Comparison of ENCODE assay signal across 2 cellular contexts in the genomic region with DNA sequence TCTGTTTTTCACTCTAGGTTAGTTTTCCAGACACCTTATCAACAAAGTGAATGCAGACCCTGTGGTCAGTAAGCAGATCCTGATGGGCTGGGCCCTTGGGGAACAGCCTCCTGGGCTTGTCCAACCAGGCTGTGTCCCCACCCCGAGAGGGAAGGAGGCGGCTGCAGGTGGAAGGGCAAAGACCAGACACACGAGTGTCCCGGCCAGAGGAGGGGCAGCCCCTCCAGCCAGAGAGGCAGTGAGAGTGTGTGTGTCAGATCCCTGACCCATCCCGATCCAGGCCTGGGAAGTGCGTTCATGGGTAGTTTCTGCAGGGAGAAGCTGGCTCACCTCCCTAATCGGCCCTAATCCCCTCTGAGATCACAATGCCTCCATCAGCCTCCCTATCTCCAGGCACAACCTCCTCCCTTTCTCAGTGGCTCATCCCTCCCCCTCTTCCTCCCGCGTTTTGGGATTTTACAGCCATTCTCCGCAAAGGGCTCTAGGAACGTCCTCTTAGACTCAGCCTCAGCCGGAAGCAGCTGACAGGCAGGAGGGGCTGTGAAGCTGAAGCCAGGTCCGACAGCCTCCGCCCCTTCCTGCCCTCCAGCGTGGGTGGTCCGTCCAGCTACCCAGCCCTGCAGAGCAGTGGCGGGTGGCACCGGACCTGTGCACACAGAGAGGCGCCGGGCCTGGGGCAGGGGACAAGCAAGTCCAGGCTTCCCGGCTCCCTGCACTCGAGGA.
TF ChIP-seq lines count a peak whose summit lies in the region.

No MANE protein-coding gene starts in this region.

TF ChIP-seq in IMR-90, 13 proteins besides CTCF, POLR2A, EP300 and RAD21:
- TF ChIP-seq BHLHE40 (IDR thresholded peaks at IDR 0.05; ENCODE audit: low read depth, low read length) = no peak
- no peak for TF ChIP-seq RFX5 (IDR thresholded peaks at IDR 0.05; ENCODE audit: low read depth, low read length)
- no peak for TF ChIP-seq SMC3 (IDR thresholded peaks at IDR 0.05; ENCODE audit: low read depth, low read length)
- TF ChIP-seq MAFK (IDR thresholded peaks at IDR 0.05; ENCODE audit: low read depth, low read length) = no peak
- TF ChIP-seq RCOR1 (IDR thresholded peaks at IDR 0.05; ENCODE audit: insufficient replicate concordance, low read length) = no peak
- no peak for TF ChIP-seq CEBPB (IDR thresholded peaks at IDR 0.05; ENCODE audit: low read depth, low read length)
- TF ChIP-seq, protein P1, sequence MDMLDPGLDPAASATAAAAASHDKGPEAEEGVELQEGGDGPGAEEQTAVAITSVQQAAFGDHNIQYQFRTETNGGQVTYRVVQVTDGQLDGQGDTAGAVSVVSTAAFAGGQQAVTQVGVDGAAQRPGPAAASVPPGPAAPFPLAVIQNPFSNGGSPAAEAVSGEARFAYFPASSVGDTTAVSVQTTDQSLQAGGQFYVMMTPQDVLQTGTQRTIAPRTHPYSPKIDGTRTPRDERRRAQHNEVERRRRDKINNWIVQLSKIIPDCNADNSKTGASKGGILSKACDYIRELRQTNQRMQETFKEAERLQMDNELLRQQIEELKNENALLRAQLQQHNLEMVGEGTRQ (IDR thresholded peaks at IDR 0.05; ENCODE audit: low read depth, low read length) = no peak
- TF ChIP-seq MAZ (IDR thresholded peaks at IDR 0.05; ENCODE audit: borderline replicate concordance, low read depth, low read length) = no peak
- TF ChIP-seq FOS (IDR thresholded peaks at IDR 0.05; ENCODE audit: low read depth, low read length) = no peak

TF ChIP-seq in K562, 482 proteins besides CTCF, POLR2A, EP300 and RAD21 (continues in another document):
- TF ChIP-seq RBM17 (IDR thresholded peaks at IDR 0.05; ENCODE audit: borderline replicate concordance, low read depth, low read length) (no peak), SAP30 (IDR thresholded peaks at IDR 0.05; ENCODE audit: borderline replicate concordance, insufficient read depth, low read depth, low read length, poor library complexity, severe bottlenecking) (no peak), MYBL2 (IDR thresholded peaks at IDR 0.05; ENCODE audit: low read depth) (no peak), MYBL2 (CRISPR knock-in tag; IDR thresholded peaks at IDR 0.05; ENCODE audit: borderline replicate concordance) (no peak), ZNF263 (CRISPR knock-in tag; IDR thresholded peaks at IDR 0.05; ENCODE audit: borderline replicate concordance) (peak; percentile 97), ZNF23 (CRISPR knock-in tag; IDR thresholded peaks at IDR 0.05) (no peak), DACH1 (IDR thresholded peaks at IDR 0.05; ENCODE audit: partially characterized antibody) (peak; percentile 12), TCF3 (CRISPR knock-in tag; IDR thresholded peaks at IDR 0.05) (peak; percentile 23), EGR1 (conservative IDR thresholded peaks at IDR 0.05) (peak; percentile 48; the same call in 1 of the 2 replicates), THRAP3 (IDR thresholded peaks at IDR 0.05; ENCODE audit: borderline replicate concordance) (no peak), ETV5 (CRISPR knock-in tag; IDR thresholded peaks at IDR 0.05; ENCODE audit: low read depth) (peak; percentile 63), ZNF124 (CRISPR knock-in tag; IDR thresholded peaks at IDR 0.05) (0 out of 2 replicates have a peak, but pooled peaks have one; percentile 31), PRMT5 (CRISPR knock-in tag; IDR thresholded peaks at IDR 0.05) (0 out of 2 replicates have a peak, but pooled peaks have one; percentile 22), CTBP1 (IDR thresholded peaks at IDR 0.05; ENCODE audit: borderline replicate concordance) (peak; percentile 25; the same call in 1 of the 2 replicates), TAF7 (tag; IDR thresholded peaks at IDR 0.05) (no peak), NBN (IDR thresholded peaks at IDR 0.05; ENCODE audit: low read depth) (no peak), PHF8 (IDR thresholded peaks at IDR 0.05; ENCODE audit: borderline replicate concordance, low read length) (peak; percentile 29; the same call in 1 of the 2 replicates), KDM5B (IDR thresholded peaks at IDR 0.05; ENCODE audit: insufficient replicate concordance, low read depth, low read length) (peak; percentile 64)
- TF ChIP-seq, protein P2, sequence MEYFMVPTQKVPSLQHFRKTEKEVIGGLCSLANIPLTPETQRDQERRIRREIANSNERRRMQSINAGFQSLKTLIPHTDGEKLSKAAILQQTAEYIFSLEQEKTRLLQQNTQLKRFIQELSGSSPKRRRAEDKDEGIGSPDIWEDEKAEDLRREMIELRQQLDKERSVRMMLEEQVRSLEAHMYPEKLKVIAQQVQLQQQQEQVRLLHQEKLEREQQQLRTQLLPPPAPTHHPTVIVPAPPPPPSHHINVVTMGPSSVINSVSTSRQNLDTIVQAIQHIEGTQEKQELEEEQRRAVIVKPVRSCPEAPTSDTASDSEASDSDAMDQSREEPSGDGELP (CRISPR knock-in tag; IDR thresholded peaks at IDR 0.05; ENCODE audit: borderline replicate concordance) = peak; percentile 94
- TF ChIP-seq, protein P3, sequence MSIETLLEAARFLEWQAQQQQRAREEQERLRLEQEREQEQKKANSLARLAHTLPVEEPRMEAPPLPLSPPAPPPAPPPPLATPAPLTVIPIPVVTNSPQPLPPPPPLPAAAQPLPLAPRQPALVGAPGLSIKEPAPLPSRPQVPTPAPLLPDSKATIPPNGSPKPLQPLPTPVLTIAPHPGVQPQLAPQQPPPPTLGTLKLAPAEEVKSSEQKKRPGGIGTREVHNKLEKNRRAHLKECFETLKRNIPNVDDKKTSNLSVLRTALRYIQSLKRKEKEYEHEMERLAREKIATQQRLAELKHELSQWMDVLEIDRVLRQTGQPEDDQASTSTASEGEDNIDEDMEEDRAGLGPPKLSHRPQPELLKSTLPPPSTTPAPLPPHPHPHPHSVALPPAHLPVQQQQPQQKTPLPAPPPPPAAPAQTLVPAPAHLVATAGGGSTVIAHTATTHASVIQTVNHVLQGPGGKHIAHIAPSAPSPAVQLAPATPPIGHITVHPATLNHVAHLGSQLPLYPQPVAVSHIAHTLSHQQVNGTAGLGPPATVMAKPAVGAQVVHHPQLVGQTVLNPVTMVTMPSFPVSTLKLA (conservative IDR thresholded peaks at IDR 0.05) = no peak
- TF ChIP-seq, protein P4, sequence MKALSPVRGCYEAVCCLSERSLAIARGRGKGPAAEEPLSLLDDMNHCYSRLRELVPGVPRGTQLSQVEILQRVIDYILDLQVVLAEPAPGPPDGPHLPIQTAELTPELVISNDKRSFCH (CRISPR knock-in tag; IDR thresholded peaks at IDR 0.05) = no peak
- TF ChIP-seq, protein P4 (tag; IDR thresholded peaks at IDR 0.05) = peak; percentile 37; the same call in 1 of the 2 replicates
- TF ChIP-seq, protein P5, sequence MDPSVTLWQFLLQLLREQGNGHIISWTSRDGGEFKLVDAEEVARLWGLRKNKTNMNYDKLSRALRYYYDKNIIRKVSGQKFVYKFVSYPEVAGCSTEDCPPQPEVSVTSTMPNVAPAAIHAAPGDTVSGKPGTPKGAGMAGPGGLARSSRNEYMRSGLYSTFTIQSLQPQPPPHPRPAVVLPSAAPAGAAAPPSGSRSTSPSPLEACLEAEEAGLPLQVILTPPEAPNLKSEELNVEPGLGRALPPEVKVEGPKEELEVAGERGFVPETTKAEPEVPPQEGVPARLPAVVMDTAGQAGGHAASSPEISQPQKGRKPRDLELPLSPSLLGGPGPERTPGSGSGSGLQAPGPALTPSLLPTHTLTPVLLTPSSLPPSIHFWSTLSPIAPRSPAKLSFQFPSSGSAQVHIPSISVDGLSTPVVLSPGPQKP (CRISPR knock-in tag; IDR thresholded peaks at IDR 0.05) = peak; percentile 24; the same call in 1 of the 2 replicates
- TF ChIP-seq, protein P6, sequence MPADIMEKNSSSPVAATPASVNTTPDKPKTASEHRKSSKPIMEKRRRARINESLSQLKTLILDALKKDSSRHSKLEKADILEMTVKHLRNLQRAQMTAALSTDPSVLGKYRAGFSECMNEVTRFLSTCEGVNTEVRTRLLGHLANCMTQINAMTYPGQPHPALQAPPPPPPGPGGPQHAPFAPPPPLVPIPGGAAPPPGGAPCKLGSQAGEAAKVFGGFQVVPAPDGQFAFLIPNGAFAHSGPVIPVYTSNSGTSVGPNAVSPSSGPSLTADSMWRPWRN (IDR thresholded peaks at IDR 0.05; ENCODE audit: low read depth) = no peak
- TF ChIP-seq, protein P7, sequence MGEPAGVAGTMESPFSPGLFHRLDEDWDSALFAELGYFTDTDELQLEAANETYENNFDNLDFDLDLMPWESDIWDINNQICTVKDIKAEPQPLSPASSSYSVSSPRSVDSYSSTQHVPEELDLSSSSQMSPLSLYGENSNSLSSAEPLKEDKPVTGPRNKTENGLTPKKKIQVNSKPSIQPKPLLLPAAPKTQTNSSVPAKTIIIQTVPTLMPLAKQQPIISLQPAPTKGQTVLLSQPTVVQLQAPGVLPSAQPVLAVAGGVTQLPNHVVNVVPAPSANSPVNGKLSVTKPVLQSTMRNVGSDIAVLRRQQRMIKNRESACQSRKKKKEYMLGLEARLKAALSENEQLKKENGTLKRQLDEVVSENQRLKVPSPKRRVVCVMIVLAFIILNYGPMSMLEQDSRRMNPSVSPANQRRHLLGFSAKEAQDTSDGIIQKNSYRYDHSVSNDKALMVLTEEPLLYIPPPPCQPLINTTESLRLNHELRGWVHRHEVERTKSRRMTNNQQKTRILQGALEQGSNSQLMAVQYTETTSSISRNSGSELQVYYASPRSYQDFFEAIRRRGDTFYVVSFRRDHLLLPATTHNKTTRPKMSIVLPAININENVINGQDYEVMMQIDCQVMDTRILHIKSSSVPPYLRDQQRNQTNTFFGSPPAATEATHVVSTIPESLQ (CRISPR knock-in tag; IDR thresholded peaks at IDR 0.05) = 0 out of 2 replicates have a peak, but pooled peaks have one; percentile 63
- TF ChIP-seq, protein P8, sequence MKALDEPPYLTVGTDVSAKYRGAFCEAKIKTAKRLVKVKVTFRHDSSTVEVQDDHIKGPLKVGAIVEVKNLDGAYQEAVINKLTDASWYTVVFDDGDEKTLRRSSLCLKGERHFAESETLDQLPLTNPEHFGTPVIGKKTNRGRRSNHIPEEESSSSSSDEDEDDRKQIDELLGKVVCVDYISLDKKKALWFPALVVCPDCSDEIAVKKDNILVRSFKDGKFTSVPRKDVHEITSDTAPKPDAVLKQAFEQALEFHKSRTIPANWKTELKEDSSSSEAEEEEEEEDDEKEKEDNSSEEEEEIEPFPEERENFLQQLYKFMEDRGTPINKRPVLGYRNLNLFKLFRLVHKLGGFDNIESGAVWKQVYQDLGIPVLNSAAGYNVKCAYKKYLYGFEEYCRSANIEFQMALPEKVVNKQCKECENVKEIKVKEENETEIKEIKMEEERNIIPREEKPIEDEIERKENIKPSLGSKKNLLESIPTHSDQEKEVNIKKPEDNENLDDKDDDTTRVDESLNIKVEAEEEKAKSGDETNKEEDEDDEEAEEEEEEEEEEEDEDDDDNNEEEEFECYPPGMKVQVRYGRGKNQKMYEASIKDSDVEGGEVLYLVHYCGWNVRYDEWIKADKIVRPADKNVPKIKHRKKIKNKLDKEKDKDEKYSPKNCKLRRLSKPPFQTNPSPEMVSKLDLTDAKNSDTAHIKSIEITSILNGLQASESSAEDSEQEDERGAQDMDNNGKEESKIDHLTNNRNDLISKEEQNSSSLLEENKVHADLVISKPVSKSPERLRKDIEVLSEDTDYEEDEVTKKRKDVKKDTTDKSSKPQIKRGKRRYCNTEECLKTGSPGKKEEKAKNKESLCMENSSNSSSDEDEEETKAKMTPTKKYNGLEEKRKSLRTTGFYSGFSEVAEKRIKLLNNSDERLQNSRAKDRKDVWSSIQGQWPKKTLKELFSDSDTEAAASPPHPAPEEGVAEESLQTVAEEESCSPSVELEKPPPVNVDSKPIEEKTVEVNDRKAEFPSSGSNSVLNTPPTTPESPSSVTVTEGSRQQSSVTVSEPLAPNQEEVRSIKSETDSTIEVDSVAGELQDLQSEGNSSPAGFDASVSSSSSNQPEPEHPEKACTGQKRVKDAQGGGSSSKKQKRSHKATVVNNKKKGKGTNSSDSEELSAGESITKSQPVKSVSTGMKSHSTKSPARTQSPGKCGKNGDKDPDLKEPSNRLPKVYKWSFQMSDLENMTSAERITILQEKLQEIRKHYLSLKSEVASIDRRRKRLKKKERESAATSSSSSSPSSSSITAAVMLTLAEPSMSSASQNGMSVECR (CRISPR knock-in tag; IDR thresholded peaks at IDR 0.05) = no peak
- TF ChIP-seq, protein P9, sequence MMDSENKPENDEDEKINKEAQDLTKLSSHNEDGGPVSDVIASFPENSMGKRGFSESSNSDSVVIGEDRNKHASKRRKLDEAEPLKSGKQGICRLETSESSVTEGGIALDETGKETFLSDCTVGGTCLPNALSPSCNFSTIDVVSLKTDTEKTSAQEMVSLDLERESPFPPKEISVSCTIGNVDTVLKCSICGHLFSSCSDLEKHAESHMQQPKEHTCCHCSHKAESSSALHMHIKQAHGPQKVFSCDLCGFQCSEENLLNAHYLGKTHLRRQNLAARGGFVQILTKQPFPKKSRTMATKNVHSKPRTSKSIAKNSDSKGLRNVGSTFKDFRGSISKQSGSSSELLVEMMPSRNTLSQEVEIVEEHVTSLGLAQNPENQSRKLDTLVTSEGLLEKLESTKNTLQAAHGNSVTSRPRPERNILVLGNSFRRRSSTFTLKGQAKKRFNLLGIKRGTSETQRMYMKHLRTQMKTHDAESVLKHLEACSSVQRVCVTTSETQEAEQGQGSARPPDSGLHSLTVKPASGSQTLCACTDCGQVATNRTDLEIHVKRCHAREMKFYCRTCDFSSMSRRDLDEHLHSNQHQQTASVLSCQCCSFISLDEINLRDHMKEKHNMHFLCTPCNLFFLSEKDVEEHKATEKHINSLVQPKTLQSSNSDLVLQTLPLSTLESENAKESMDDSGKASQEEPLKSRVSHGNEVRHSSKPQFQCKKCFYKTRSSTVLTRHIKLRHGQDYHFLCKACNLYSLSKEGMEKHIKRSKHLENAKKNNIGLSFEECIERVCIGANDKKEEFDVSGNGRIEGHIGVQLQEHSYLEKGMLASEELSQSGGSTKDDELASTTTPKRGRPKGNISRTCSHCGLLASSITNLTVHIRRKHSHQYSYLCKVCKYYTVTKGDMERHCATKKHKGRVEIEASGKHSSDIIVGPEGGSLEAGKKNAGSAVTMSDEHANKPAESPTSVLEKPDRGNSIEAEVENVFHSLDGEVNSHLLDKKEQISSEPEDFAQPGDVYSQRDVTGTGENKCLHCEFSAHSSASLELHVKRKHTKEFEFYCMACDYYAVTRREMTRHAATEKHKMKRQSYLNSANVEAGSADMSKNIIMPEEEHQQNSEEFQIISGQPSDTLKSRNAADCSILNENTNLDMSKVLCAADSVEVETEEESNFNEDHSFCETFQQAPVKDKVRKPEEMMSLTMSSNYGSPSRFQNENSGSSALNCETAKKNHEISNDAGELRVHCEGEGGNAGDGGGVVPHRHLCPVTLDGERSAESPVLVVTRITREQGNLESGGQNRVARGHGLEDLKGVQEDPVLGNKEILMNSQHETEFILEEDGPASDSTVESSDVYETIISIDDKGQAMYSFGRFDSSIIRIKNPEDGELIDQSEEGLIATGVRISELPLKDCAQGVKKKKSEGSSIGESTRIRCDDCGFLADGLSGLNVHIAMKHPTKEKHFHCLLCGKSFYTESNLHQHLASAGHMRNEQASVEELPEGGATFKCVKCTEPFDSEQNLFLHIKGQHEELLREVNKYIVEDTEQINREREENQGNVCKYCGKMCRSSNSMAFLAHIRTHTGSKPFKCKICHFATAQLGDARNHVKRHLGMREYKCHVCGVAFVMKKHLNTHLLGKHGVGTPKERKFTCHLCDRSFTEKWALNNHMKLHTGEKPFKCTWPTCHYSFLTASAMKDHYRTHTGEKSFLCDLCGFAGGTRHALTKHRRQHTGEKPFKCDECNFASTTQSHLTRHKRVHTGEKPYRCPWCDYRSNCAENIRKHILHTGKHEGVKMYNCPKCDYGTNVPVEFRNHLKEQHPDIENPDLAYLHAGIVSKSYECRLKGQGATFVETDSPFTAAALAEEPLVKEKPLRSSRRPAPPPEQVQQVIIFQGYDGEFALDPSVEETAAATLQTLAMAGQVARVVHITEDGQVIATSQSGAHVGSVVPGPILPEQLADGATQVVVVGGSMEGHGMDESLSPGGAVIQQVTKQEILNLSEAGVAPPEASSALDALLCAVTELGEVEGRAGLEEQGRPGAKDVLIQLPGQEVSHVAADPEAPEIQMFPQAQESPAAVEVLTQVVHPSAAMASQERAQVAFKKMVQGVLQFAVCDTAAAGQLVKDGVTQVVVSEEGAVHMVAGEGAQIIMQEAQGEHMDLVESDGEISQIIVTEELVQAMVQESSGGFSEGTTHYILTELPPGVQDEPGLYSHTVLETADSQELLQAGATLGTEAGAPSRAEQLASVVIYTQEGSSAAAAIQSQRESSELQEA (IDR thresholded peaks at IDR 0.05; ENCODE audit: low read depth) = no peak
